Comparison of ENCODE assay signal across 2 cellular contexts in genomic region chr3:62131050-62131449, GRCh38.
TF ChIP-seq lines count a peak whose summit lies in the region.

No MANE protein-coding gene starts in this region.

TF ChIP-seq in GM23338, 12 proteins besides CTCF, POLR2A, EP300 and RAD21 (continued from another document):
- TF ChIP-seq ZNF462 (CRISPR knock-in tag; IDR thresholded peaks at IDR 0.05) = no peak
- TF ChIP-seq POLR2AphosphoS5 (IDR thresholded peaks at IDR 0.05; ENCODE audit: low read depth) = no peak
- TF ChIP-seq EZH2phosphoT487 (IDR thresholded peaks at IDR 0.05; ENCODE audit: unreplicated experiment) = no peak
- TF ChIP-seq REST (IDR thresholded peaks at IDR 0.05; ENCODE audit: unreplicated experiment) = no peak
- no peak for TF ChIP-seq ZNF331 (CRISPR knock-in tag; IDR thresholded peaks at IDR 0.05; ENCODE audit: low read depth)
- no peak for TF ChIP-seq CREB1 (CRISPR knock-in tag; IDR thresholded peaks at IDR 0.05; ENCODE audit: low read depth)
- TF ChIP-seq ETS1 (IDR thresholded peaks at IDR 0.05) = no peak
- TF ChIP-seq STAT1 (IDR thresholded peaks at IDR 0.05; ENCODE audit: unreplicated experiment) = no peak
- TF ChIP-seq JUNB (IDR thresholded peaks at IDR 0.05; ENCODE audit: unreplicated experiment) = no peak
- TF ChIP-seq NANOG (IDR thresholded peaks at IDR 0.05; ENCODE audit: borderline replicate concordance) = no peak
- no peak for TF ChIP-seq EZH2 (IDR thresholded peaks at IDR 0.05; ENCODE audit: low read depth, unreplicated experiment)

TF ChIP-seq in WTC11, 78 proteins besides CTCF, POLR2A, EP300 and RAD21 (continued from another document):
- no peak for TF ChIP-seq FOXP4 (CRISPR knock-in tag; IDR thresholded peaks at IDR 0.05)
